In genomic region chr2:105764059-105764458, GRCh38 we compare ENCODE assay signal across 21 cellular contexts. TPM values are rescaled to one million over a fixed set of nuclear protein-coding genes. Genes with fewer than 3 reads are reported as not detected.
DNase-seq lines count a peak whose midpoint lies in the region; ATAC-seq and TF ChIP-seq lines count a peak whose summit lies in the region.
"Had no signal": no experiment of that assay in that cellular context is flagged by ENCODE, and none has a peak within 500 bp of the region (broad histone marks: within the 10 kb centered on the region; RNA-seq: fewer than 3 reads in every experiment).

No MANE protein-coding gene starts in this region.

- H3K27me3 ChIP-seq in GM23338 (ENCODE audit: insufficient read depth) = no peaks in the 10 kb centered on the region
- H3K27me3 ChIP-seq in neutrophil = no peaks in the 10 kb centered on the region
- no peaks in the 10 kb centered on the region for H3K27me3 ChIP-seq in MG63
- H3K27me3 ChIP-seq: BLaER1 treated with 17β-estradiol and CSF1 and Interleukin-3, amounts not matched to agents 10 nM and 100 nM; gastrocnemius medialis; vagina had no signal

- ATAC-seq in GM23338 = no peak
- ATAC-seq: A549, gastrocnemius medialis had no signal

- no peak overlapping the region for H2AFZ ChIP-seq in GM23338
- H2AFZ ChIP-seq: parathyroid adenoma had no signal

- no peaks in the 10 kb centered on the region for H3K27me3 Mint-ChIP-seq in activated CD4-positive, alpha-beta T cell treated with anti-CD3 and anti-CD28 coated beads, Interleukin-2, amount 10 ng/mL, durations not matched to agents 7 days and 5 days
- peaks cover 4% of the 10 kb centered on the region for H3K27me3 Mint-ChIP-seq in GM23338 (ENCODE audit: insufficient read depth, low read depth, poor library complexity)
- H3K27me3 Mint-ChIP-seq in activated T-helper 2 cell treated with anti-CD3 and anti-CD28 coated beads, Interferon-gamma antibody, Interleukin-2, Interleukin-4, amounts not matched to agents 10 μg/mL and 5 μg/mL and 100 μg/mL, durations not matched to agents 14 hours and 24 hours and 36 hours (ENCODE audit: low read depth) = no peaks in the 10 kb centered on the region
- H3K27me3 Mint-ChIP-seq: naive B cell had no signal

- no peak for DNase-seq in activated CD4-positive, alpha-beta T cell treated with anti-CD3 and anti-CD28 coated beads, Interleukin-2, amount 10 ng/mL, durations not matched to agents 7 days and 5 days
- no peak for DNase-seq in activated CD4-positive, alpha-beta T cell treated with anti-CD3 and anti-CD28 coated beads, Interleukin-2, amount 50 U/mL, for 4 hours
- no peak for DNase-seq in GM23338 (ENCODE audit: low spot score)
- DNase-seq in activated T-helper 2 cell treated with anti-CD3 and anti-CD28 coated beads, Interferon-gamma antibody, Interleukin-2, Interleukin-4, amounts not matched to agents 10 μg/mL and 5 μg/mL and 100 μg/mL, durations not matched to agents 14 hours and 24 hours and 36 hours (ENCODE audit: low spot score) = no peak
- no peak for DNase-seq in MG63
- DNase-seq in pons (ENCODE audit: low spot score) = no peak
- DNase-seq in amygdala (lab: John Stamatoyannopoulos, UW) = no peak
- DNase-seq: caudate nucleus; gastrocnemius medialis; GF-D8; Kasumi-1; kidney; naive B cell; NCI-H1092; NCI-H524 treated with DMSO at 0.1 percent for 48 hours; stimulated activated CD4-positive, alpha-beta T cell treated with anti-CD3 and anti-CD28 coated beads, Interleukin-2, amount 100 ng/mL, for 24 hours had no signal

- TF ChIP-seq CTCF in GM23338 (conservative IDR thresholded peaks at IDR 0.05; ENCODE audit: low read depth in 2 of 2) (no peak), neutrophil (IDR thresholded peaks at IDR 0.05) (no peak)

- peak overlapping the region; percentile 16 for H3K4me3 Mint-ChIP-seq in activated CD4-positive, alpha-beta T cell treated with anti-CD3 and anti-CD28 coated beads, Interleukin-2, amount 10 ng/mL, durations not matched to agents 7 days and 5 days
- no peak overlapping the region for H3K4me3 Mint-ChIP-seq in GM23338
- no peak overlapping the region for H3K4me3 Mint-ChIP-seq in activated T-helper 2 cell treated with anti-CD3 and anti-CD28 coated beads, Interferon-gamma antibody, Interleukin-2, Interleukin-4, amounts not matched to agents 10 μg/mL and 5 μg/mL and 100 μg/mL, durations not matched to agents 14 hours and 24 hours and 36 hours (ENCODE audit: low read depth)

- peaks cover 91% of the 10 kb centered on the region for H3K4me1 Mint-ChIP-seq in activated CD4-positive, alpha-beta T cell treated with anti-CD3 and anti-CD28 coated beads, Interleukin-2, amount 10 ng/mL, durations not matched to agents 7 days and 5 days
- H3K4me1 Mint-ChIP-seq in GM23338 = peaks cover 71% of the 10 kb centered on the region
- peaks cover 77% of the 10 kb centered on the region for H3K4me1 Mint-ChIP-seq in activated T-helper 2 cell treated with anti-CD3 and anti-CD28 coated beads, Interferon-gamma antibody, Interleukin-2, Interleukin-4, amounts not matched to agents 10 μg/mL and 5 μg/mL and 100 μg/mL, durations not matched to agents 14 hours and 24 hours and 36 hours (ENCODE audit: low read depth)

- POLR2A ChIA-PET in activated CD4-positive, alpha-beta T cell treated with anti-CD3 and anti-CD28 coated beads, Interleukin-2, amount 10 ng/mL, durations not matched to agents 7 days and 5 days (lab: Charles Lee) = interaction anchor here (0.8 kb wide), 1 partner anchor 15 kb away, joined by 4 read pairs; no protein-coding TSS in a partner anchor

- H3K79me2 ChIP-seq in GM23338 (replicated peaks; ENCODE audit: insufficient read depth) = peaks cover 97% of the 10 kb centered on the region

- H3K27ac Mint-ChIP-seq in activated CD4-positive, alpha-beta T cell treated with anti-CD3 and anti-CD28 coated beads, Interleukin-2, amount 10 ng/mL, durations not matched to agents 7 days and 5 days = peak overlapping the region; percentile 83
- peak overlapping the region; percentile 67 for H3K27ac Mint-ChIP-seq in GM23338
- peak overlapping the region; percentile 77 for H3K27ac Mint-ChIP-seq in activated T-helper 2 cell treated with anti-CD3 and anti-CD28 coated beads, Interferon-gamma antibody, Interleukin-2, Interleukin-4, amounts not matched to agents 10 μg/mL and 5 μg/mL and 100 μg/mL, durations not matched to agents 14 hours and 24 hours and 36 hours

- no peaks in the 10 kb centered on the region for H3F3A ChIP-seq in GM23338 (replicated peaks; ENCODE audit: low read depth)

- peaks cover 4% of the 10 kb centered on the region; the same call in 1 of the 2 replicates for H3K9me2 ChIP-seq in GM23338 (ENCODE audit: insufficient read depth)

- H3K27ac ChIP-seq in GM23338 (ENCODE audit: low read depth) (no peak overlapping the region), neutrophil (peak overlapping the region; percentile 6)
- H3K27ac ChIP-seq: A549; BLaER1 treated with 17β-estradiol and CSF1 and Interleukin-3, amounts not matched to agents 10 nM and 100 nM; parathyroid adenoma; vagina had no signal

- peaks cover 25% of the 10 kb centered on the region for H4K20me1 ChIP-seq in GM23338 (replicated peaks; ENCODE audit: insufficient read depth)

- H3K9me3 ChIP-seq in neutrophil (no peaks in the 10 kb centered on the region), MG63 (no peaks in the 10 kb centered on the region)
- H3K9me3 ChIP-seq: A549, gastrocnemius medialis, vagina had no signal

- no peak overlapping the region for H3K4me3 ChIP-seq in GM23338
- H3K4me3 ChIP-seq in neutrophil (ENCODE audit: low read depth in 1 of 2, low read length in 1 of 2) = no peak overlapping the region
- H3K4me3 ChIP-seq in MG63 = no peak overlapping the region
- H3K4me3 ChIP-seq: A549; BLaER1 treated with 17β-estradiol and CSF1 and Interleukin-3, amounts not matched to agents 10 nM and 100 nM; gastrocnemius medialis; vagina had no signal

- CTCF ChIA-PET in activated CD4-positive, alpha-beta T cell treated with anti-CD3 and anti-CD28 coated beads, Interleukin-2, amount 10 ng/mL, durations not matched to agents 7 days and 5 days (lab: Charles Lee) = interaction anchor here (0.9 to 1.6 kb wide), 4 partner anchors 10 to 37 kb away, joined by 3 to 4 read pairs (median 3); no protein-coding TSS in a partner anchor

- peaks cover 64% of the 10 kb centered on the region for H3K36me3 Mint-ChIP-seq in activated CD4-positive, alpha-beta T cell treated with anti-CD3 and anti-CD28 coated beads, Interleukin-2, amount 10 ng/mL, durations not matched to agents 7 days and 5 days (ENCODE audit: low read depth)
- H3K36me3 Mint-ChIP-seq in GM23338 (ENCODE audit: low read depth) = no peaks in the 10 kb centered on the region; the same call in 1 of the 3 replicates
- peaks cover 69% of the 10 kb centered on the region for H3K36me3 Mint-ChIP-seq in activated T-helper 2 cell treated with anti-CD3 and anti-CD28 coated beads, Interferon-gamma antibody, Interleukin-2, Interleukin-4, amounts not matched to agents 10 μg/mL and 5 μg/mL and 100 μg/mL, durations not matched to agents 14 hours and 24 hours and 36 hours (ENCODE audit: low read depth)

- no peak overlapping the region for H3K4me2 ChIP-seq in GM23338
- H3K4me2 ChIP-seq: A549; BLaER1 treated with 17β-estradiol and CSF1 and Interleukin-3, amounts not matched to agents 10 nM and 100 nM had no signal

- H3K4me1 ChIP-seq in GM23338 (ENCODE audit: insufficient read depth) (peaks cover 46% of the 10 kb centered on the region), neutrophil (ENCODE audit: control insufficient read depth in 1 of 2, insufficient read depth in 1 of 2, low read depth in 1 of 2, low read length in 1 of 2) (peaks cover 25 to 27% of the 10 kb centered on the region in 2 experiments)
- H3K4me1 ChIP-seq: A549, parathyroid adenoma had no signal

- H3K36me3 ChIP-seq in GM23338 (ENCODE audit: insufficient read depth) = no peaks in the 10 kb centered on the region
- H3K36me3 ChIP-seq in neutrophil = peaks cover 4% of the 10 kb centered on the region
- H3K36me3 ChIP-seq in MG63 = no peaks in the 10 kb centered on the region
- H3K36me3 ChIP-seq: gastrocnemius medialis, vagina had no signal

- intact Hi-C loops in activated T-helper 2 cell treated with anti-CD3 and anti-CD28 coated beads, Interferon-gamma antibody, Interleukin-2, Interleukin-4, amounts not matched to agents 10 μg/mL and 5 μg/mL and 100 μg/mL, durations not matched to agents 14 hours and 24 hours and 36 hours (cut with micrococcal nuclease) = no loop called here

- no peaks in the 10 kb centered on the region for H3K9me3 Mint-ChIP-seq in activated CD4-positive, alpha-beta T cell treated with anti-CD3 and anti-CD28 coated beads, Interleukin-2, amount 10 ng/mL, durations not matched to agents 7 days and 5 days
- H3K9me3 Mint-ChIP-seq in GM23338 = no peaks in the 10 kb centered on the region; the same call in 2 of the 3 replicates
- H3K9me3 Mint-ChIP-seq in activated T-helper 2 cell treated with anti-CD3 and anti-CD28 coated beads, Interferon-gamma antibody, Interleukin-2, Interleukin-4, amounts not matched to agents 10 μg/mL and 5 μg/mL and 100 μg/mL, durations not matched to agents 14 hours and 24 hours and 36 hours = no peaks in the 10 kb centered on the region

TF ChIP-seq in GM23338, 12 proteins besides CTCF, POLR2A, EP300 and RAD21 (continues in another document):
- no peak for TF ChIP-seq EZH2 (IDR thresholded peaks at IDR 0.05; ENCODE audit: low read depth, unreplicated experiment)
- TF ChIP-seq JUNB (IDR thresholded peaks at IDR 0.05; ENCODE audit: unreplicated experiment) = no peak
- TF ChIP-seq NANOG (IDR thresholded peaks at IDR 0.05; ENCODE audit: borderline replicate concordance) = no peak

RNA-seq across cellular contexts. Expression of gene NCK2, which starts 19.3 kb away (rescaled TPM):
- 10 to 100 TPM; 73.3 to 84.1 TPM for total RNA-seq in activated CD4-positive, alpha-beta T cell treated with anti-CD3 and anti-CD28 coated beads, Interleukin-2, amount 10 ng/mL, durations not matched to agents 7 days and 5 days
- total RNA-seq in GM23338 (2014; rRNA removed; shearing (Covaris generic)) = 59.9 and 62.4 TPM in 2 replicates
- polyA plus RNA-seq in GM23338 (2016; fragmentation: Nextera tagmentation; extraction: Ambion mirVana) = 26.9 and 28.4 TPM in 2 replicates
- 72.4 and 73.9 TPM in 2 replicates for total RNA-seq in activated T-helper 2 cell treated with anti-CD3 and anti-CD28 coated beads, Interferon-gamma antibody, Interleukin-2, Interleukin-4, amounts not matched to agents 10 μg/mL and 5 μg/mL and 100 μg/mL, durations not matched to agents 14 hours and 24 hours and 36 hours
- total RNA-seq in MG63 (2014; rRNA removed; shearing (Covaris generic); ENCODE audit: low replicate concordance) = 7.3 and 23.4 TPM in 2 replicates
